1 cellular context compared by ENCODE assay signal in genomic region chr2:196515041-196515440, GRCh38.
TF ChIP-seq lines count a peak whose summit lies in the region.

No MANE protein-coding gene starts in this region.

TF ChIP-seq in H1, 55 proteins besides CTCF, POLR2A, EP300 and RAD21 (continued from another document):
- TF ChIP-seq POLR2AphosphoS5 (IDR thresholded peaks at IDR 0.05; ENCODE audit: low read depth, low read length) (no peak), RFX5 (IDR thresholded peaks at IDR 0.05; ENCODE audit: borderline replicate concordance, low read depth, low read length) (no peak), CBX5 (IDR thresholded peaks at IDR 0.05; ENCODE audit: low read depth, low read length) (no peak), NRF1 (IDR thresholded peaks at IDR 0.05; ENCODE audit: low read depth, low read length) (no peak), ATF2 (IDR thresholded peaks at IDR 0.05; ENCODE audit: low read length) (no peak), BACH1 (IDR thresholded peaks at IDR 0.05; ENCODE audit: low read length) (no peak)
TF ChIP-seq in H1: peak in this region for 0.
